1 cellular context compared by ENCODE assay signal in genomic region chr12:96489392-96490056, GRCh38.
TF ChIP-seq lines count a peak whose summit lies in the region.

Gene CFAP54 (plus strand): TSS chr12:96489577. CDS start chr12:96489610, 33 bp downstream.

TF ChIP-seq in HepG2, 621 proteins besides CTCF, POLR2A, EP300 and RAD21 (continued from another document):
- no peak for TF ChIP-seq ZNF446 (CRISPR knock-in tag; IDR thresholded peaks at IDR 0.05)
- peak; percentile 38; the same call in 1 of the 2 replicates for TF ChIP-seq TARDBP (CRISPR knock-in tag; IDR thresholded peaks at IDR 0.05)
- TF ChIP-seq TFE3 (CRISPR knock-in tag; IDR thresholded peaks at IDR 0.05): peak; percentile 63; the same call in 1 of the 2 replicates
- TF ChIP-seq ZFP90 (CRISPR knock-in tag; IDR thresholded peaks at IDR 0.05; ENCODE audit: borderline replicate concordance): no peak
- no peak for TF ChIP-seq DMAP1 (CRISPR knock-in tag; IDR thresholded peaks at IDR 0.05)
- peak in 1 of 2 experiments; percentile 74; a peak in 2 of 4 replicates for TF ChIP-seq HMGXB4 (CRISPR knock-in tag; IDR thresholded peaks at IDR 0.05; ENCODE audit: borderline replicate concordance in 1 of 2, low read depth in 1 of 2)
- peak; percentile 99 for TF ChIP-seq TEAD3 (CRISPR knock-in tag; optimal IDR thresholded peaks at IDR 0.05; ENCODE audit: borderline replicate concordance)
- peak; percentile 37; the same call in 1 of the 2 replicates for TF ChIP-seq SMC3 (IDR thresholded peaks at IDR 0.05; ENCODE audit: low read length)
- peak; percentile 67 for TF ChIP-seq ZNF407 (CRISPR knock-in tag; IDR thresholded peaks at IDR 0.05; ENCODE audit: not compliant biosample characterization)
- TF ChIP-seq RFX1 (IDR thresholded peaks at IDR 0.05): peak; percentile 99
- 0 out of 2 replicates have a peak, but pooled peaks have one; percentile 71 for TF ChIP-seq E2F5 (CRISPR knock-in tag; conservative IDR thresholded peaks at IDR 0.05)
- TF ChIP-seq ISL2 (CRISPR knock-in tag; IDR thresholded peaks at IDR 0.05): 0 out of 2 replicates have a peak, but pooled peaks have one; percentile 22
- peak; percentile 100 for TF ChIP-seq RFX3 (CRISPR knock-in tag; IDR thresholded peaks at IDR 0.05)
- no peak for TF ChIP-seq ZSCAN22 (CRISPR knock-in tag; IDR thresholded peaks at IDR 0.05)
- no peak for TF ChIP-seq PRMT3 (CRISPR knock-in tag; IDR thresholded peaks at IDR 0.05; ENCODE audit: borderline replicate concordance, low read depth)
- TF ChIP-seq RCOR2 (CRISPR knock-in tag; IDR thresholded peaks at IDR 0.05): peak; percentile 92
- TF ChIP-seq SRSF4 (IDR thresholded peaks at IDR 0.05; ENCODE audit: low read depth, low read length, poor library complexity, severe bottlenecking): no peak
- TF ChIP-seq GRHL1 (CRISPR knock-in tag; conservative IDR thresholded peaks at IDR 0.05): no peak
- TF ChIP-seq IKZF5 (CRISPR knock-in tag; IDR thresholded peaks at IDR 0.05): peak; percentile 63; the same call in 1 of the 2 replicates
- 0 out of 2 replicates have a peak, but pooled peaks have one; percentile 53 for TF ChIP-seq ZNF44 (CRISPR knock-in tag; IDR thresholded peaks at IDR 0.05)
- TF ChIP-seq ZNF839 (CRISPR knock-in tag; IDR thresholded peaks at IDR 0.05; ENCODE audit: borderline replicate concordance): 0 out of 2 replicates have a peak, but pooled peaks have one; percentile 51
